Comparison of ENCODE assay signal across 13 cellular contexts in genomic region chr19:10586396-10586795, GRCh38. TPM values are rescaled to one million over a fixed set of nuclear protein-coding genes. Genes with fewer than 3 reads are reported as not detected.
DNase-seq lines count a peak whose midpoint lies in the region; ATAC-seq and TF ChIP-seq lines count a peak whose summit lies in the region.
"Had no signal": no experiment of that assay in that cellular context is flagged by ENCODE, and none has a peak within 500 bp of the region (broad histone marks: within the 10 kb centered on the region; RNA-seq: fewer than 3 reads in every experiment).

No MANE protein-coding gene starts in this region.

- TF ChIP-seq CTCF in PC-9 (conservative IDR thresholded peaks at IDR 0.05) (no peak), mucosa of descending colon (IDR thresholded peaks at IDR 0.05) (no peak), upper lobe of right lung (IDR thresholded peaks at IDR 0.05) (no peak)

- H3K36me3 ChIP-seq in PC-9 (ENCODE audit: low read depth) (peaks cover 8% of the 10 kb centered on the region; the same call in 1 of the 2 replicates), mucosa of descending colon (ENCODE audit: low read depth) (no peaks in the 10 kb centered on the region), upper lobe of right lung (no peaks in the 10 kb centered on the region)
- H3K36me3 ChIP-seq: left ventricle myocardium inferior had no signal

- H3K4me2 ChIP-seq in PC-9: peak overlapping the region; percentile 87

- peak overlapping the region; percentile 58 for H3K27ac ChIP-seq in PC-9
- peak overlapping the region; percentile 67 for H3K27ac ChIP-seq in epithelial cell of prostate
- no peak overlapping the region for H3K27ac ChIP-seq in upper lobe of right lung
- H3K27ac ChIP-seq: left ventricle myocardium inferior had no signal

- H2AFZ ChIP-seq in PC-9: peak overlapping the region; percentile 90

- intact Hi-C loops in PC-9 (cut with micrococcal nuclease; ENCODE audit: unreplicated experiment) (loop anchor here (2.0 kb wide), 2 partner anchors 16 to 38 kb away; partner anchors contain the start of gene SLC44A2), mucosa of descending colon (cut with DNase I, micrococcal nuclease) (no loop called here), upper lobe of right lung (cut with DNase I) (no loop called here)

- POLR2A ChIA-PET in PC-9 (lab: Charles Lee; ENCODE audit: unreplicated experiment): interaction anchor here (0.6 kb wide), 2 partner anchors 16 to 58 kb away, joined by 17 to 29 read pairs; no protein-coding TSS in a partner anchor

- no TSS peak for BruUV-seq in PC-9 (replicated peaks; lab: Mats Ljungman, UMichigan)

- no peaks in the 10 kb centered on the region for H4K20me1 ChIP-seq in PC-9 (ENCODE audit: insufficient read depth)

- H3K9me3 ChIP-seq in PC-9 (ENCODE audit: insufficient read depth, low read depth) (no peaks in the 10 kb centered on the region), mucosa of descending colon (no peaks in the 10 kb centered on the region), upper lobe of right lung (no peaks in the 10 kb centered on the region)
- H3K9me3 ChIP-seq: left ventricle myocardium inferior had no signal

- H3K4me3 ChIP-seq in PC-9 (peak overlapping the region; percentile 86), mucosa of descending colon (peak overlapping the region; percentile 48), upper lobe of right lung (peak overlapping the region; percentile 47)
- H3K4me3 ChIP-seq: left ventricle myocardium inferior had no signal

- CTCF ChIA-PET in PC-9 (lab: Charles Lee): interaction anchor here (0.6 to 0.8 kb wide), 2 partner anchors 61 to 89 kb away, joined by 7 to 12 read pairs; no protein-coding TSS in a partner anchor

- peaks cover 33% of the 10 kb centered on the region; the same call in 1 of the 2 replicates for H3F3A ChIP-seq in PC-9 (ENCODE audit: insufficient read depth, low read depth)

- peaks cover 8% of the 10 kb centered on the region; the same call in 1 of the 2 replicates for H3K4me1 ChIP-seq in PC-9 (replicated peaks; ENCODE audit: insufficient read depth)
- no peaks in the 10 kb centered on the region for H3K4me1 ChIP-seq in mucosa of descending colon (ENCODE audit: low read depth)
- no peaks in the 10 kb centered on the region for H3K4me1 ChIP-seq in upper lobe of right lung

- H3K27me3 ChIP-seq in PC-9 (ENCODE audit: insufficient read depth, low read depth) (no peaks in the 10 kb centered on the region), upper lobe of right lung (peaks cover 6% of the 10 kb centered on the region)

- ATAC-seq in mucosa of descending colon: peak; percentile 15
- no peak for ATAC-seq in upper lobe of right lung
- ATAC-seq in HG03095 (IDR thresholded peaks at IDR 0.05; ENCODE audit: unreplicated experiment): no peak
- no peak for ATAC-seq in HG02970 (IDR thresholded peaks at IDR 0.05; ENCODE audit: low FRiP score, unreplicated experiment)

- H3K9me2 ChIP-seq in PC-9 (ENCODE audit: insufficient read depth): no peaks in the 10 kb centered on the region

- peaks cover 16% of the 10 kb centered on the region for H3K79me2 ChIP-seq in PC-9 (ENCODE audit: low read depth)

- DNase-seq in PC-9: no peak
- DNase-seq in epithelial cell of prostate (ENCODE audit: low read depth, low spot score): no peak
- DNase-seq in mucosa of descending colon: no peak
- no peak for DNase-seq in upper lobe of right lung
- no peak for DNase-seq in DMS53 (lab: John Stamatoyannopoulos, UW)
- DNase-seq: activated CD4-positive, alpha-beta T cell treated with anti-CD3 and anti-CD28 coated beads for 4 hours; activated naive CD4-positive, alpha-beta T cell treated with anti-CD3 and anti-CD28 coated beads, Interleukin-2, amount 10 ng/mL, durations not matched to agents 7 days and 5 days; left ventricle myocardium inferior; naive B cell; NCI-H524 treated with DMSO at 0.1 percent for 48 hours had no signal

RNA-seq across cellular contexts. Expression of gene AP1M2, which starts 0.7 kb away (rescaled TPM):
- total RNA-seq in PC-9 (2021) (94.5 and 126 TPM in 2 replicates), mucosa of descending colon (100 to 1,000 TPM in 2 of 3 donors, 10 to 100 TPM in 1; 42.6 to 140 (median 131) TPM), upper lobe of right lung (37.8 TPM)
- total RNA-seq: left ventricle myocardium inferior, SK-MEL-5 had no signal

RNA-seq across cellular contexts. Expression of gene CDKN2D, which starts 17.6 kb away (rescaled TPM):
- total RNA-seq in PC-9 (2021) (8.3 and 10.1 TPM in 2 replicates), mucosa of descending colon (10 to 100 TPM in 2 of 3 donors, 1 to 10 TPM in 1; 6.1 to 12.1 (median 11.9) TPM), upper lobe of right lung (10.5 TPM)

RNA-seq across cellular contexts. Expression of gene KRI1, which starts 20.6 kb away (rescaled TPM):
- total RNA-seq in PC-9 (2021) (24.5 and 27.0 TPM in 2 replicates), mucosa of descending colon (10 to 100 TPM; 12.0 to 23.3 (median 17.0) TPM), upper lobe of right lung (19.6 TPM)

RNA-seq across cellular contexts. Expression of gene SLC44A2, which starts 39.0 kb away (rescaled TPM):
- total RNA-seq in PC-9 (2021): 205 and 239 TPM in 2 replicates
- 100 to 1,000 TPM in 2 of 3 donors, 10 to 100 TPM in 1; 90.0 to 179 (median 116) TPM for total RNA-seq in mucosa of descending colon
- 293 TPM for total RNA-seq in upper lobe of right lung

RNA-seq across cellular contexts. Expression of gene ATG4D, which starts 42.7 kb away (rescaled TPM):
- total RNA-seq in PC-9 (2021) (33.1 and 40.2 TPM in 2 replicates), mucosa of descending colon (100 to 1,000 TPM in 1 of 3 donors, 10 to 100 TPM in 2; 63.0 to 119 (median 93.5) TPM), upper lobe of right lung (21.0 TPM)
